Comparison of ENCODE assay signal across 11 cellular contexts in the genomic region with DNA sequence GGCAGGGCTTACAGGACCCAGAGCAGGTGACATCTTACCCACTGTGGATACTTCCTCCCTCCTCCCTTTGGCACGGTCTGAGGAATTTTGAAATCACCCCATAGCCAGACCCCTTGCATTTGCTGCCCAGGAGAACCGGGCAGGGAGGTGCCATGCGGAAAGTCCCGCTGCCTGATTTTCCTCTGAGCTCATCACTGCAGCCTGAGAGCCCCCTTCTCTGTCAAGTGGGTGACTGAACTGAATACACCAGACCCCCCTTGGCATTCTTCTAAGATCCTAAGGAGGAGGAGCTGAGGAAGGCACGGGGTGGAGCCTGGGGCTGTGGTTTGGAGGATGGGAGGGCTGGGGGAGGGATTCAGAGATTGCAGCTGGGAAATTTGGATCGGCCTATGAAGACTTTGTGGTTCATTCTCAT.
DNase-seq lines count a peak whose midpoint lies in the region; ATAC-seq and TF ChIP-seq lines count a peak whose summit lies in the region.
"Had no signal": no experiment of that assay in that cellular context is flagged by ENCODE, and none has a peak within 500 bp of the region (broad histone marks: within the 10 kb centered on the region; RNA-seq: fewer than 3 reads in every experiment).

No MANE protein-coding gene starts in this region.

- H3K4me1 Mint-ChIP-seq in mesothelial cell of epicardium: peaks cover 47% of the 10 kb centered on the region
- peaks cover 7 to 22% (median 16%) of the 10 kb centered on the region in 7 donors for H3K4me1 Mint-ChIP-seq in naive thymus-derived CD4-positive, alpha-beta T cell

- CTCF ChIA-PET in AG04450 (lab: Charles Lee): no interaction called here
- CTCF ChIA-PET in naive thymus-derived CD4-positive, alpha-beta T cell (lab: Charles Lee): no interaction called here

- peaks cover 11% of the 10 kb centered on the region for H3K27me3 Mint-ChIP-seq in mesothelial cell of epicardium (ENCODE audit: low read depth)
- H3K27me3 Mint-ChIP-seq in naive thymus-derived CD4-positive, alpha-beta T cell: peaks cover 0 to 19% (median 0%) of the 10 kb centered on the region in 5 donors

- peaks cover 5% of the 10 kb centered on the region; the same call in 1 of the 2 replicates for H3K9me3 ChIP-seq in AG04450 (ENCODE audit: control insufficient read depth, insufficient read depth, low read length)
- H3K9me3 ChIP-seq in naive thymus-derived CD4-positive, alpha-beta T cell (ENCODE audit: control insufficient read depth in 2 of 3, low read length in 3 of 3): no peaks in the 10 kb centered on the region
- H3K9me3 ChIP-seq: mucosa of descending colon had no signal

- POLR2A ChIA-PET in AG04450 (lab: Yijun Ruan, JAX): no interaction called here
- POLR2A ChIA-PET in naive thymus-derived CD4-positive, alpha-beta T cell (lab: Charles Lee): no interaction called here

- H3K9me3 Mint-ChIP-seq in mesothelial cell of epicardium: no peaks in the 10 kb centered on the region
- H3K9me3 Mint-ChIP-seq in naive thymus-derived CD4-positive, alpha-beta T cell: no peaks in the 10 kb centered on the region

- TF ChIP-seq POLR2A in erythroblast (IDR thresholded peaks at IDR 0.05; ENCODE audit: low read length): no peak

- in situ Hi-C loops in KBM-7 (cut with MboI; ENCODE audit: low pct_unique_long_range_greater_than_20kb, low sequenced_read_pairs): no loop called here

- TF ChIP-seq CTCF in AG04450 (IDR thresholded peaks at IDR 0.05; ENCODE audit: low read depth, low read length) (no peak), coronary artery (IDR thresholded peaks at IDR 0.05) (no peak), mesothelial cell of epicardium (IDR thresholded peaks at IDR 0.05; ENCODE audit: unreplicated experiment) (no peak)

- H3K27me3 ChIP-seq in AG04450 (ENCODE audit: control insufficient read depth, insufficient read depth, low read length): no peaks in the 10 kb centered on the region
- H3K27me3 ChIP-seq in naive thymus-derived CD4-positive, alpha-beta T cell (ENCODE audit: control insufficient read depth in 2 of 2, insufficient read depth in 2 of 2, low read length in 2 of 2): no peaks in the 10 kb centered on the region

- DNase-seq in AG04450 (ENCODE audit: low read depth, low spot score) (no peak), KBM-7 (peak; percentile 36), coronary artery (ENCODE audit: low spot score) (no peak), mesothelial cell of epicardium (ENCODE audit: low spot score in 2 of 2, unreplicated experiment in 2 of 2) (no peak), NCI-H1436 (lab: John Stamatoyannopoulos, UW) (no peak), erythroblast (lab: John Stamatoyannopoulos, UW) (no peak)
- no peak for DNase-seq in naive thymus-derived CD4-positive, alpha-beta T cell
- DNase-seq in activated naive CD4-positive, alpha-beta T cell treated with Interleukin-2 at 50 U/mL for 16 hours: no peak
- DNase-seq: mucosa of descending colon; NCI-H2171 treated with DMSO at 0.1 percent for 48 hours; stimulated activated CD4-positive, alpha-beta T cell treated with anti-CD3 and anti-CD28 coated beads, Interleukin-4, amount 100 ng/mL, for 4 hours had no signal

- H3K36me3 Mint-ChIP-seq in mesothelial cell of epicardium: no peaks in the 10 kb centered on the region
- no peaks in the 10 kb centered on the region for H3K36me3 Mint-ChIP-seq in naive thymus-derived CD4-positive, alpha-beta T cell

- H3K4me3 Mint-ChIP-seq in mesothelial cell of epicardium: no peak overlapping the region
- H3K4me3 Mint-ChIP-seq in naive thymus-derived CD4-positive, alpha-beta T cell: no peak overlapping the region

- no peak for ATAC-seq in naive thymus-derived CD4-positive, alpha-beta T cell
- ATAC-seq: mucosa of descending colon had no signal

- no peaks in the 10 kb centered on the region for H3K4me1 ChIP-seq in naive thymus-derived CD4-positive, alpha-beta T cell (ENCODE audit: control insufficient read depth in 2 of 2, insufficient read depth in 2 of 2, low read length in 2 of 2)

- no peak overlapping the region for H3K4me3 ChIP-seq in AG04450 (ENCODE audit: low read depth, low read length)
- peak overlapping the region; percentile 24 for H3K4me3 ChIP-seq in coronary artery
- no peak overlapping the region for H3K4me3 ChIP-seq in naive thymus-derived CD4-positive, alpha-beta T cell (ENCODE audit: low read length)
- H3K4me3 ChIP-seq: mucosa of descending colon had no signal

- H3K27ac Mint-ChIP-seq in mesothelial cell of epicardium: peak overlapping the region; percentile 66
- no peak overlapping the region for H3K27ac Mint-ChIP-seq in naive thymus-derived CD4-positive, alpha-beta T cell

- H3K27ac ChIP-seq in AG04450 (ENCODE audit: low read depth, low read length): peak overlapping the region; percentile 47
- H3K27ac ChIP-seq in coronary artery: peak overlapping the region; percentile 48 to 89
- no peak overlapping the region for H3K27ac ChIP-seq in naive thymus-derived CD4-positive, alpha-beta T cell (ENCODE audit: low read depth, low read length)

- no peaks in the 10 kb centered on the region for H3K36me3 ChIP-seq in naive thymus-derived CD4-positive, alpha-beta T cell (ENCODE audit: control insufficient read depth in 2 of 3, insufficient read depth in 3 of 3, low read length in 3 of 3)

- intact Hi-C loops in naive thymus-derived CD4-positive, alpha-beta T cell (cut with micrococcal nuclease): no loop called here
